In the genomic region with DNA sequence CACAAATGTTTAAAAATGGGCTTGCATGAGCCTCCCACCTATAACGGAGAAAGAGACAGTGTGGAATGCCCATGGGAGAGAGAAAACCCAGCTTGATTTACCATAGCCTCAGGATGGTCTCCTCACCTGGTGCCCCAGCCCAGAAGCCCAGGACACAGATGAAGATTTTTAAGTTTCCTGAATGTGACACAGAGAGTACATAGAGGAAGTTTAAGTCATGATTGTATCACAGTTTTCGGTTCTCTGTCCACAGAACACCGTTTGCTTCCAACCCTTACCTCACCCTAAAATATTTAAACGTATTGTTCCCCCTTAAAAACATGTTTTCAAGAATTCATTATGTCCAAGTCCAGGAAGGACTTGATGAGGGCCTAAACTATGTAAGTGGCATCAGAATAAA, we compare ENCODE assay signal across 19 cellular contexts. TPM values are rescaled to one million over a fixed set of nuclear protein-coding genes. Genes with fewer than 3 reads are reported as not detected.
DNase-seq lines count a peak whose midpoint lies in the region.
"Had no signal": no experiment of that assay in that cellular context is flagged by ENCODE, and none has a peak within 500 bp of the region (broad histone marks: within the 10 kb centered on the region; RNA-seq: fewer than 3 reads in every experiment).

No MANE protein-coding gene starts in this region.

- H3K4me1 Mint-ChIP-seq in activated CD4-positive, alpha-beta T cell treated with anti-CD3 and anti-CD28 coated beads, Interleukin-2, amount 10 ng/mL, durations not matched to agents 24 days and 14 days, result peaks cover 39% of the 10 kb centered on the region
- H3K4me1 Mint-ChIP-seq in activated naive CD4-positive, alpha-beta T cell treated with anti-CD3 and anti-CD28 coated beads, Interleukin-2, amount 10 ng/mL, durations not matched to agents 7 days and 5 days, result peaks cover 60% of the 10 kb centered on the region
- peaks cover 83% of the 10 kb centered on the region for H3K4me1 Mint-ChIP-seq in activated naive CD8-positive, alpha-beta T cell (ENCODE audit: low read depth)
- H3K4me1 Mint-ChIP-seq in stimulated activated naive CD8-positive, alpha-beta T cell treated with anti-CD3 and anti-CD28 coated beads, Interleukin-15, Interleukin-2, amounts not matched to agents 100 ng/mL and 50 ng/mL, for 24 hours (ENCODE audit: low read depth), result peaks cover 84% of the 10 kb centered on the region

- peaks cover 8% of the 10 kb centered on the region for H3K36me3 Mint-ChIP-seq in activated CD4-positive, alpha-beta T cell treated with anti-CD3 and anti-CD28 coated beads, Interleukin-2, amount 10 ng/mL, durations not matched to agents 24 days and 14 days (ENCODE audit: low read depth)
- peaks cover 13% of the 10 kb centered on the region for H3K36me3 Mint-ChIP-seq in activated naive CD4-positive, alpha-beta T cell treated with anti-CD3 and anti-CD28 coated beads, Interleukin-2, amount 10 ng/mL, durations not matched to agents 7 days and 5 days
- H3K36me3 Mint-ChIP-seq in activated naive CD8-positive, alpha-beta T cell, result peaks cover 20% of the 10 kb centered on the region
- peaks cover 9% of the 10 kb centered on the region for H3K36me3 Mint-ChIP-seq in stimulated activated naive CD8-positive, alpha-beta T cell treated with anti-CD3 and anti-CD28 coated beads, Interleukin-15, Interleukin-2, amounts not matched to agents 100 ng/mL and 50 ng/mL, for 24 hours (ENCODE audit: low read depth)

- CTCF ChIA-PET in activated naive CD4-positive, alpha-beta T cell treated with anti-CD3 and anti-CD28 coated beads, Interleukin-2, amount 10 ng/mL, durations not matched to agents 7 days and 5 days (lab: Charles Lee), result no interaction called here

- peaks cover 8% of the 10 kb centered on the region for H3K9me3 Mint-ChIP-seq in activated CD4-positive, alpha-beta T cell treated with anti-CD3 and anti-CD28 coated beads, Interleukin-2, amount 10 ng/mL, durations not matched to agents 24 days and 14 days
- peaks cover 3% of the 10 kb centered on the region for H3K9me3 Mint-ChIP-seq in activated naive CD4-positive, alpha-beta T cell treated with anti-CD3 and anti-CD28 coated beads, Interleukin-2, amount 10 ng/mL, durations not matched to agents 7 days and 5 days
- peaks cover 11% of the 10 kb centered on the region for H3K9me3 Mint-ChIP-seq in activated naive CD8-positive, alpha-beta T cell (ENCODE audit: low read depth)
- peaks cover 4% of the 10 kb centered on the region for H3K9me3 Mint-ChIP-seq in stimulated activated naive CD8-positive, alpha-beta T cell treated with anti-CD3 and anti-CD28 coated beads, Interleukin-15, Interleukin-2, amounts not matched to agents 100 ng/mL and 50 ng/mL, for 24 hours

- peak overlapping the region; percentile 17 for H3K4me3 Mint-ChIP-seq in activated CD4-positive, alpha-beta T cell treated with anti-CD3 and anti-CD28 coated beads, Interleukin-2, amount 10 ng/mL, durations not matched to agents 24 days and 14 days
- H3K4me3 Mint-ChIP-seq in activated naive CD4-positive, alpha-beta T cell treated with anti-CD3 and anti-CD28 coated beads, Interleukin-2, amount 10 ng/mL, durations not matched to agents 7 days and 5 days, result no peak overlapping the region
- peak overlapping the region; percentile 63 for H3K4me3 Mint-ChIP-seq in activated naive CD8-positive, alpha-beta T cell
- peak overlapping the region; percentile 17 for H3K4me3 Mint-ChIP-seq in stimulated activated naive CD8-positive, alpha-beta T cell treated with anti-CD3 and anti-CD28 coated beads, Interleukin-15, Interleukin-2, amounts not matched to agents 100 ng/mL and 50 ng/mL, for 24 hours

- intact Hi-C loops in activated CD4-positive, alpha-beta T cell treated with anti-CD3 and anti-CD28 coated beads, Interleukin-2, amount 10 ng/mL, durations not matched to agents 24 days and 14 days (cut with micrococcal nuclease), result no loop called here

- no peaks in the 10 kb centered on the region for H3K27me3 Mint-ChIP-seq in activated CD4-positive, alpha-beta T cell treated with anti-CD3 and anti-CD28 coated beads, Interleukin-2, amount 10 ng/mL, durations not matched to agents 24 days and 14 days
- H3K27me3 Mint-ChIP-seq in activated naive CD4-positive, alpha-beta T cell treated with anti-CD3 and anti-CD28 coated beads, Interleukin-2, amount 10 ng/mL, durations not matched to agents 7 days and 5 days, result no peaks in the 10 kb centered on the region
- H3K27me3 Mint-ChIP-seq in activated naive CD8-positive, alpha-beta T cell, result no peaks in the 10 kb centered on the region
- no peaks in the 10 kb centered on the region for H3K27me3 Mint-ChIP-seq in stimulated activated naive CD8-positive, alpha-beta T cell treated with anti-CD3 and anti-CD28 coated beads, Interleukin-15, Interleukin-2, amounts not matched to agents 100 ng/mL and 50 ng/mL, for 24 hours
- H3K27me3 Mint-ChIP-seq: CD4-positive, alpha-beta memory T cell had no signal

- H3K27ac Mint-ChIP-seq in activated CD4-positive, alpha-beta T cell treated with anti-CD3 and anti-CD28 coated beads, Interleukin-2, amount 10 ng/mL, durations not matched to agents 24 days and 14 days, result peak overlapping the region; percentile 62
- peak overlapping the region; percentile 72 for H3K27ac Mint-ChIP-seq in activated naive CD4-positive, alpha-beta T cell treated with anti-CD3 and anti-CD28 coated beads, Interleukin-2, amount 10 ng/mL, durations not matched to agents 7 days and 5 days
- peak overlapping the region; percentile 93 for H3K27ac Mint-ChIP-seq in activated naive CD8-positive, alpha-beta T cell
- H3K27ac Mint-ChIP-seq in stimulated activated naive CD8-positive, alpha-beta T cell treated with anti-CD3 and anti-CD28 coated beads, Interleukin-15, Interleukin-2, amounts not matched to agents 100 ng/mL and 50 ng/mL, for 24 hours, result peak overlapping the region; percentile 77

- DNase-seq in activated CD4-positive, alpha-beta T cell treated with anti-CD3 and anti-CD28 coated beads, Interleukin-2, amount 10 ng/mL, durations not matched to agents 24 days and 14 days, result no peak
- DNase-seq in activated CD4-positive, alpha-beta T cell treated with anti-CD3 and anti-CD28 coated beads for 4 hours, result no peak
- DNase-seq in activated naive CD4-positive, alpha-beta T cell treated with anti-CD3 and anti-CD28 coated beads, Interleukin-2, amount 10 ng/mL, durations not matched to agents 7 days and 5 days, result no peak
- no peak for DNase-seq in activated naive CD4-positive, alpha-beta T cell treated with anti-CD3 and anti-CD28 coated beads, Interleukin-2, amount 50 U/mL, for 16 hours
- DNase-seq in NCI-H1092 treated with DMSO at 0.1 percent for 48 hours (lab: John Stamatoyannopoulos, UW) (no peak), occipital lobe (lab: John Stamatoyannopoulos, UW) (no peak)
- DNase-seq: BE2C; CD4-positive, alpha-beta memory T cell; DMS53; EL; GOT3; IMR-90; NCI-H1417 treated with DMSO at 0.1 percent for 48 hours; NCI-H187 treated with DMSO at 0.1 percent for 48 hours; NCI-H226; NCI-H524; NCI-H82 had no signal

RNA-seq across cellular contexts. Expression of gene NELL2, which starts 56.2 kb away (rescaled TPM):
- 20.0 and 27.5 TPM in 2 replicates for total RNA-seq in activated CD4-positive, alpha-beta T cell treated with anti-CD3 and anti-CD28 coated beads, Interleukin-2, amount 10 ng/mL, durations not matched to agents 24 days and 14 days
- total RNA-seq in occipital lobe, result 1,331 TPM

Comparison
In these comparisons a context has a peak if more than half of its experiments do, and no peak if none do; other contexts are left out.
1. RNA of gene NELL2, which starts 56.2 kb away (total RNA-seq): 1,331 TPM in occipital lobe (single experiment); 20.0 to 27.5 TPM in activated CD4-positive, alpha-beta T cell treated with anti-CD3 and anti-CD28 coated beads, Interleukin-2, amount 10 ng/mL, durations not matched to agents 24 days and 14 days; every median in the first group is over 10 times any median in the second.
2. Peak in every context shown above with its lines, with median percentiles within 50 percentile points of each other: H3K27ac Mint-ChIP-seq.